1 cellular context compared by ENCODE assay signal in the genomic region with DNA sequence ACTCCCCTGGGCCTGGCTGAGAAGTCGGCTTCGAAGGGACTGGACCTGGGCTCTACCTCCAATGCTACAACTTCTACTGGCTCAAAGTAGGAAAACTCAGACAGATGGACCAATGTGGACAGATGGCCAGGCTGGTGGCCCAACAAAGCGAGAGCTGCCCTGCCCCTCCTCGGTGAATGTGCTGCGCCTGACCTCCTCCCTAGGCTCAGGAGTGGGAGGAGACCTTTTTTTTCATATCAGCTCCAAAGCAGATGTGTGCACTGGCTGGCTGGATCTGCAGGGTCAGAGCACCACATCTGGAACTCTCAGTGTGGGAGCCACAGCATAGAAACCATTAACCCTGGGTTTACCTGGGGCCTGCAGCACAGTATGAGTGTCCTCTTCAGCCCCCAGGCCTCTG.
A peak's percentile ranks its signal among the peaks of the same experiment; 100 is the strongest.
TF ChIP-seq lines count a peak whose summit lies in the region.

No MANE protein-coding gene starts in this region.

TF ChIP-seq in K562, 482 proteins besides CTCF, POLR2A, EP300 and RAD21 (continued from another document and continues in another):
- TF ChIP-seq, protein P1, sequence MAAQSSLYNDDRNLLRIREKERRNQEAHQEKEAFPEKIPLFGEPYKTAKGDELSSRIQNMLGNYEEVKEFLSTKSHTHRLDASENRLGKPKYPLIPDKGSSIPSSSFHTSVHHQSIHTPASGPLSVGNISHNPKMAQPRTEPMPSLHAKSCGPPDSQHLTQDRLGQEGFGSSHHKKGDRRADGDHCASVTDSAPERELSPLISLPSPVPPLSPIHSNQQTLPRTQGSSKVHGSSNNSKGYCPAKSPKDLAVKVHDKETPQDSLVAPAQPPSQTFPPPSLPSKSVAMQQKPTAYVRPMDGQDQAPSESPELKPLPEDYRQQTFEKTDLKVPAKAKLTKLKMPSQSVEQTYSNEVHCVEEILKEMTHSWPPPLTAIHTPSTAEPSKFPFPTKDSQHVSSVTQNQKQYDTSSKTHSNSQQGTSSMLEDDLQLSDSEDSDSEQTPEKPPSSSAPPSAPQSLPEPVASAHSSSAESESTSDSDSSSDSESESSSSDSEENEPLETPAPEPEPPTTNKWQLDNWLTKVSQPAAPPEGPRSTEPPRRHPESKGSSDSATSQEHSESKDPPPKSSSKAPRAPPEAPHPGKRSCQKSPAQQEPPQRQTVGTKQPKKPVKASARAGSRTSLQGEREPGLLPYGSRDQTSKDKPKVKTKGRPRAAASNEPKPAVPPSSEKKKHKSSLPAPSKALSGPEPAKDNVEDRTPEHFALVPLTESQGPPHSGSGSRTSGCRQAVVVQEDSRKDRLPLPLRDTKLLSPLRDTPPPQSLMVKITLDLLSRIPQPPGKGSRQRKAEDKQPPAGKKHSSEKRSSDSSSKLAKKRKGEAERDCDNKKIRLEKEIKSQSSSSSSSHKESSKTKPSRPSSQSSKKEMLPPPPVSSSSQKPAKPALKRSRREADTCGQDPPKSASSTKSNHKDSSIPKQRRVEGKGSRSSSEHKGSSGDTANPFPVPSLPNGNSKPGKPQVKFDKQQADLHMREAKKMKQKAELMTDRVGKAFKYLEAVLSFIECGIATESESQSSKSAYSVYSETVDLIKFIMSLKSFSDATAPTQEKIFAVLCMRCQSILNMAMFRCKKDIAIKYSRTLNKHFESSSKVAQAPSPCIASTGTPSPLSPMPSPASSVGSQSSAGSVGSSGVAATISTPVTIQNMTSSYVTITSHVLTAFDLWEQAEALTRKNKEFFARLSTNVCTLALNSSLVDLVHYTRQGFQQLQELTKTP (IDR thresholded peaks at IDR 0.05; ENCODE audit: low read depth in 1 of 2, partially characterized antibody in 2 of 2), result no peak
- no peak for TF ChIP-seq ZNF717 (CRISPR knock-in tag; IDR thresholded peaks at IDR 0.05)
- no peak for TF ChIP-seq NR2C2 (CRISPR knock-in tag; IDR thresholded peaks at IDR 0.05)
- TF ChIP-seq NR2C2 (tag; IDR thresholded peaks at IDR 0.05), result no peak
- TF ChIP-seq, protein P2, sequence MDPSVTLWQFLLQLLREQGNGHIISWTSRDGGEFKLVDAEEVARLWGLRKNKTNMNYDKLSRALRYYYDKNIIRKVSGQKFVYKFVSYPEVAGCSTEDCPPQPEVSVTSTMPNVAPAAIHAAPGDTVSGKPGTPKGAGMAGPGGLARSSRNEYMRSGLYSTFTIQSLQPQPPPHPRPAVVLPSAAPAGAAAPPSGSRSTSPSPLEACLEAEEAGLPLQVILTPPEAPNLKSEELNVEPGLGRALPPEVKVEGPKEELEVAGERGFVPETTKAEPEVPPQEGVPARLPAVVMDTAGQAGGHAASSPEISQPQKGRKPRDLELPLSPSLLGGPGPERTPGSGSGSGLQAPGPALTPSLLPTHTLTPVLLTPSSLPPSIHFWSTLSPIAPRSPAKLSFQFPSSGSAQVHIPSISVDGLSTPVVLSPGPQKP (CRISPR knock-in tag; IDR thresholded peaks at IDR 0.05), result no peak
- no peak for TF ChIP-seq C11orf30 (IDR thresholded peaks at IDR 0.05; ENCODE audit: low read depth)
- TF ChIP-seq PTRF (tag; IDR thresholded peaks at IDR 0.05), result no peak
- TF ChIP-seq ZNF311 (CRISPR knock-in tag; IDR thresholded peaks at IDR 0.05), result no peak
- no peak; the same call in 1 of the 2 replicates for TF ChIP-seq RB1 (IDR thresholded peaks at IDR 0.05; ENCODE audit: low read depth)
- no peak for TF ChIP-seq ZNF785 (CRISPR knock-in tag; IDR thresholded peaks at IDR 0.05)
- no peak for TF ChIP-seq ETV1 (tag; conservative IDR thresholded peaks at IDR 0.05; ENCODE audit: low read depth)
- no peak for TF ChIP-seq E2F3 (CRISPR knock-in tag; IDR thresholded peaks at IDR 0.05)
- TF ChIP-seq BCOR (IDR thresholded peaks at IDR 0.05), result no peak
- TF ChIP-seq, protein P3, sequence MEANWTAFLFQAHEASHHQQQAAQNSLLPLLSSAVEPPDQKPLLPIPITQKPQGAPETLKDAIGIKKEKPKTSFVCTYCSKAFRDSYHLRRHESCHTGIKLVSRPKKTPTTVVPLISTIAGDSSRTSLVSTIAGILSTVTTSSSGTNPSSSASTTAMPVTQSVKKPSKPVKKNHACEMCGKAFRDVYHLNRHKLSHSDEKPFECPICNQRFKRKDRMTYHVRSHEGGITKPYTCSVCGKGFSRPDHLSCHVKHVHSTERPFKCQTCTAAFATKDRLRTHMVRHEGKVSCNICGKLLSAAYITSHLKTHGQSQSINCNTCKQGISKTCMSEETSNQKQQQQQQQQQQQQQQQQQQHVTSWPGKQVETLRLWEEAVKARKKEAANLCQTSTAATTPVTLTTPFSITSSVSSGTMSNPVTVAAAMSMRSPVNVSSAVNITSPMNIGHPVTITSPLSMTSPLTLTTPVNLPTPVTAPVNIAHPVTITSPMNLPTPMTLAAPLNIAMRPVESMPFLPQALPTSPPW (CRISPR knock-in tag; IDR thresholded peaks at IDR 0.05), result no peak
- no peak for TF ChIP-seq SRSF7 (optimal IDR thresholded peaks at IDR 0.05; ENCODE audit: low read depth, low read length)
- no peak for TF ChIP-seq RBBP5 (IDR thresholded peaks at IDR 0.05; ENCODE audit: borderline replicate concordance, insufficient read depth, low read length, poor library complexity, severe bottlenecking)
- TF ChIP-seq ZNF384 (IDR thresholded peaks at IDR 0.05; ENCODE audit: low read depth, low read length), result peak; percentile 90
- no peak for TF ChIP-seq ZNF354B (CRISPR knock-in tag; IDR thresholded peaks at IDR 0.05)
- no peak for TF ChIP-seq DNMT1 (IDR thresholded peaks at IDR 0.05)
- TF ChIP-seq, protein P4, sequence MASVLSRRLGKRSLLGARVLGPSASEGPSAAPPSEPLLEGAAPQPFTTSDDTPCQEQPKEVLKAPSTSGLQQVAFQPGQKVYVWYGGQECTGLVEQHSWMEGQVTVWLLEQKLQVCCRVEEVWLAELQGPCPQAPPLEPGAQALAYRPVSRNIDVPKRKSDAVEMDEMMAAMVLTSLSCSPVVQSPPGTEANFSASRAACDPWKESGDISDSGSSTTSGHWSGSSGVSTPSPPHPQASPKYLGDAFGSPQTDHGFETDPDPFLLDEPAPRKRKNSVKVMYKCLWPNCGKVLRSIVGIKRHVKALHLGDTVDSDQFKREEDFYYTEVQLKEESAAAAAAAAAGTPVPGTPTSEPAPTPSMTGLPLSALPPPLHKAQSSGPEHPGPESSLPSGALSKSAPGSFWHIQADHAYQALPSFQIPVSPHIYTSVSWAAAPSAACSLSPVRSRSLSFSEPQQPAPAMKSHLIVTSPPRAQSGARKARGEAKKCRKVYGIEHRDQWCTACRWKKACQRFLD (CRISPR knock-in tag; IDR thresholded peaks at IDR 0.05), result peak; percentile 49; the same call in 1 of the 2 replicates
- TF ChIP-seq ETS2 (tag; IDR thresholded peaks at IDR 0.05; ENCODE audit: borderline replicate concordance, poor library complexity, severe bottlenecking), result no peak
- no peak for TF ChIP-seq WHSC1 (IDR thresholded peaks at IDR 0.05; ENCODE audit: low read length)
- no peak for TF ChIP-seq ZNF134 (CRISPR knock-in tag; conservative IDR thresholded peaks at IDR 0.05)
- TF ChIP-seq BACH1 (tag; IDR thresholded peaks at IDR 0.05), result no peak
- TF ChIP-seq HNRNPLL (IDR thresholded peaks at IDR 0.05; ENCODE audit: low read depth, low read length, poor library complexity, severe bottlenecking), result no peak
- TF ChIP-seq, protein P5, sequence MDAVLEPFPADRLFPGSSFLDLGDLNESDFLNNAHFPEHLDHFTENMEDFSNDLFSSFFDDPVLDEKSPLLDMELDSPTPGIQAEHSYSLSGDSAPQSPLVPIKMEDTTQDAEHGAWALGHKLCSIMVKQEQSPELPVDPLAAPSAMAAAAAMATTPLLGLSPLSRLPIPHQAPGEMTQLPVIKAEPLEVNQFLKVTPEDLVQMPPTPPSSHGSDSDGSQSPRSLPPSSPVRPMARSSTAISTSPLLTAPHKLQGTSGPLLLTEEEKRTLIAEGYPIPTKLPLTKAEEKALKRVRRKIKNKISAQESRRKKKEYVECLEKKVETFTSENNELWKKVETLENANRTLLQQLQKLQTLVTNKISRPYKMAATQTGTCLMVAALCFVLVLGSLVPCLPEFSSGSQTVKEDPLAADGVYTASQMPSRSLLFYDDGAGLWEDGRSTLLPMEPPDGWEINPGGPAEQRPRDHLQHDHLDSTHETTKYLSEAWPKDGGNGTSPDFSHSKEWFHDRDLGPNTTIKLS (IDR thresholded peaks at IDR 0.05; ENCODE audit: borderline replicate concordance, low read depth), result no peak
- no peak for TF ChIP-seq PTBP1 (IDR thresholded peaks at IDR 0.05; ENCODE audit: low read depth, low read length)
- TF ChIP-seq, protein P6, sequence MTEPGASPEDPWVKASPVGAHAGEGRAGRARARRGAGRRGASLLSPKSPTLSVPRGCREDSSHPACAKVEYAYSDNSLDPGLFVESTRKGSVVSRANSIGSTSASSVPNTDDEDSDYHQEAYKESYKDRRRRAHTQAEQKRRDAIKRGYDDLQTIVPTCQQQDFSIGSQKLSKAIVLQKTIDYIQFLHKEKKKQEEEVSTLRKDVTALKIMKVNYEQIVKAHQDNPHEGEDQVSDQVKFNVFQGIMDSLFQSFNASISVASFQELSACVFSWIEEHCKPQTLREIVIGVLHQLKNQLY (CRISPR knock-in tag; conservative IDR thresholded peaks at IDR 0.05), result no peak
- TF ChIP-seq, protein P7, sequence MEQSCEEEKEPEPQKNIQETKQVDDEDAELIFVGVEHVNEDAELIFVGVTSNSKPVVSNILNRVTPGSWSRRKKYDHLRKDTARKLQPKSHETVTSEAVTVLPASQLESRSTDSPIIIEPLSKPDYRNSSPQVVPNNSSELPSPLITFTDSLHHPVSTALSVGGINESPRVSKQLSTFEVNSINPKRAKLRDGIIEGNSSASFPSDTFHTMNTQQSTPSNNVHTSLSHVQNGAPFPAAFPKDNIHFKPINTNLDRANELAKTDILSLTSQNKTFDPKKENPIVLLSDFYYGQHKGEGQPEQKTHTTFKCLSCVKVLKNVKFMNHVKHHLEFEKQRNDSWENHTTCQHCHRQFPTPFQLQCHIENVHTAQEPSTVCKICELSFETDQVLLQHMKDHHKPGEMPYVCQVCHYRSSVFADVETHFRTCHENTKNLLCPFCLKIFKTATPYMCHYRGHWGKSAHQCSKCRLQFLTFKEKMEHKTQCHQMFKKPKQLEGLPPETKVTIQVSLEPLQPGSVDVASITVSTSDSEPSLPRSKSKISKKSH (CRISPR knock-in tag; IDR thresholded peaks at IDR 0.05), result no peak
- TF ChIP-seq CCNT2 (IDR thresholded peaks at IDR 0.05; ENCODE audit: borderline replicate concordance, extremely low read depth, insufficient read length, low read depth, low read length), result no peak
- TF ChIP-seq, protein P8, sequence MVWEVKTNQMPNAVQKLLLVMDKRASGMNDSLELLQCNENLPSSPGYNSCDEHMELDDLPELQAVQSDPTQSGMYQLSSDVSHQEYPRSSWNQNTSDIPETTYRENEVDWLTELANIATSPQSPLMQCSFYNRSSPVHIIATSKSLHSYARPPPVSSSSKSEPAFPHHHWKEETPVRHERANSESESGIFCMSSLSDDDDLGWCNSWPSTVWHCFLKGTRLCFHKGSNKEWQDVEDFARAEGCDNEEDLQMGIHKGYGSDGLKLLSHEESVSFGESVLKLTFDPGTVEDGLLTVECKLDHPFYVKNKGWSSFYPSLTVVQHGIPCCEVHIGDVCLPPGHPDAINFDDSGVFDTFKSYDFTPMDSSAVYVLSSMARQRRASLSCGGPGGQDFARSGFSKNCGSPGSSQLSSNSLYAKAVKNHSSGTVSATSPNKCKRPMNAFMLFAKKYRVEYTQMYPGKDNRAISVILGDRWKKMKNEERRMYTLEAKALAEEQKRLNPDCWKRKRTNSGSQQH (CRISPR knock-in tag; IDR thresholded peaks at IDR 0.05), result no peak
- no peak for TF ChIP-seq ZNF253 (CRISPR knock-in tag; conservative IDR thresholded peaks at IDR 0.05)
- TF ChIP-seq, protein P9, sequence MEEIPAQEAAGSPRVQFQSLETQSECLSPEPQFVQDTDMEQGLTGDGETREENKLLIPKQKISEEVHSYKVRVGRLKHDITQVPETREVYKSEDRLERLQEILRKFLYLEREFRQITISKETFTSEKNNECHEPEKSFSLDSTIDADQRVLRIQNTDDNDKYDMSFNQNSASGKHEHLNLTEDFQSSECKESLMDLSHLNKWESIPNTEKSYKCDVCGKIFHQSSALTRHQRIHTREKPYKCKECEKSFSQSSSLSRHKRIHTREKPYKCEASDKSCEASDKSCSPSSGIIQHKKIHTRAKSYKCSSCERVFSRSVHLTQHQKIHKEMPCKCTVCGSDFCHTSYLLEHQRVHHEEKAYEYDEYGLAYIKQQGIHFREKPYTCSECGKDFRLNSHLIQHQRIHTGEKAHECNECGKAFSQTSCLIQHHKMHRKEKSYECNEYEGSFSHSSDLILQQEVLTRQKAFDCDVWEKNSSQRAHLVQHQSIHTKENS (CRISPR knock-in tag; IDR thresholded peaks at IDR 0.05), result no peak
- TF ChIP-seq SAFB (IDR thresholded peaks at IDR 0.05; ENCODE audit: borderline replicate concordance, low read depth, low read length), result no peak
- TF ChIP-seq SPI1 (IDR thresholded peaks at IDR 0.05; ENCODE audit: borderline replicate concordance, low read depth, low read length), result no peak
- no peak for TF ChIP-seq MCM2 (IDR thresholded peaks at IDR 0.05; ENCODE audit: low read depth)
- no peak for TF ChIP-seq SETDB1 (IDR thresholded peaks at IDR 0.05; ENCODE audit: low read length)
- TF ChIP-seq, protein P10, sequence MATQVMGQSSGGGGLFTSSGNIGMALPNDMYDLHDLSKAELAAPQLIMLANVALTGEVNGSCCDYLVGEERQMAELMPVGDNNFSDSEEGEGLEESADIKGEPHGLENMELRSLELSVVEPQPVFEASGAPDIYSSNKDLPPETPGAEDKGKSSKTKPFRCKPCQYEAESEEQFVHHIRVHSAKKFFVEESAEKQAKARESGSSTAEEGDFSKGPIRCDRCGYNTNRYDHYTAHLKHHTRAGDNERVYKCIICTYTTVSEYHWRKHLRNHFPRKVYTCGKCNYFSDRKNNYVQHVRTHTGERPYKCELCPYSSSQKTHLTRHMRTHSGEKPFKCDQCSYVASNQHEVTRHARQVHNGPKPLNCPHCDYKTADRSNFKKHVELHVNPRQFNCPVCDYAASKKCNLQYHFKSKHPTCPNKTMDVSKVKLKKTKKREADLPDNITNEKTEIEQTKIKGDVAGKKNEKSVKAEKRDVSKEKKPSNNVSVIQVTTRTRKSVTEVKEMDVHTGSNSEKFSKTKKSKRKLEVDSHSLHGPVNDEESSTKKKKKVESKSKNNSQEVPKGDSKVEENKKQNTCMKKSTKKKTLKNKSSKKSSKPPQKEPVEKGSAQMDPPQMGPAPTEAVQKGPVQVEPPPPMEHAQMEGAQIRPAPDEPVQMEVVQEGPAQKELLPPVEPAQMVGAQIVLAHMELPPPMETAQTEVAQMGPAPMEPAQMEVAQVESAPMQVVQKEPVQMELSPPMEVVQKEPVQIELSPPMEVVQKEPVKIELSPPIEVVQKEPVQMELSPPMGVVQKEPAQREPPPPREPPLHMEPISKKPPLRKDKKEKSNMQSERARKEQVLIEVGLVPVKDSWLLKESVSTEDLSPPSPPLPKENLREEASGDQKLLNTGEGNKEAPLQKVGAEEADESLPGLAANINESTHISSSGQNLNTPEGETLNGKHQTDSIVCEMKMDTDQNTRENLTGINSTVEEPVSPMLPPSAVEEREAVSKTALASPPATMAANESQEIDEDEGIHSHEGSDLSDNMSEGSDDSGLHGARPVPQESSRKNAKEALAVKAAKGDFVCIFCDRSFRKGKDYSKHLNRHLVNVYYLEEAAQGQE (CRISPR knock-in tag; IDR thresholded peaks at IDR 0.05; ENCODE audit: low read depth), result no peak
- TF ChIP-seq SIRT6 (IDR thresholded peaks at IDR 0.05; ENCODE audit: low read depth, low read length), result no peak
- no peak for TF ChIP-seq SAP30 (IDR thresholded peaks at IDR 0.05; ENCODE audit: borderline replicate concordance, insufficient read depth, low read depth, low read length, poor library complexity, severe bottlenecking)
- peak; percentile 46; the same call in 1 of the 2 replicates for TF ChIP-seq CTBP1 (IDR thresholded peaks at IDR 0.05; ENCODE audit: borderline replicate concordance)
- TF ChIP-seq, protein P11, sequence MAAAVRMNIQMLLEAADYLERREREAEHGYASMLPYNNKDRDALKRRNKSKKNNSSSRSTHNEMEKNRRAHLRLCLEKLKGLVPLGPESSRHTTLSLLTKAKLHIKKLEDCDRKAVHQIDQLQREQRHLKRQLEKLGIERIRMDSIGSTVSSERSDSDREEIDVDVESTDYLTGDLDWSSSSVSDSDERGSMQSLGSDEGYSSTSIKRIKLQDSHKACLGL (CRISPR knock-in tag; IDR thresholded peaks at IDR 0.05; ENCODE audit: borderline replicate concordance, poor library complexity, severe bottlenecking), result no peak
- no peak for TF ChIP-seq RNF2 (IDR thresholded peaks at IDR 0.05)
- TF ChIP-seq RUNX1 (IDR thresholded peaks at IDR 0.05; ENCODE audit: low read depth), result no peak
